ENCODE assay signal across 11 cellular contexts in the genomic region with DNA sequence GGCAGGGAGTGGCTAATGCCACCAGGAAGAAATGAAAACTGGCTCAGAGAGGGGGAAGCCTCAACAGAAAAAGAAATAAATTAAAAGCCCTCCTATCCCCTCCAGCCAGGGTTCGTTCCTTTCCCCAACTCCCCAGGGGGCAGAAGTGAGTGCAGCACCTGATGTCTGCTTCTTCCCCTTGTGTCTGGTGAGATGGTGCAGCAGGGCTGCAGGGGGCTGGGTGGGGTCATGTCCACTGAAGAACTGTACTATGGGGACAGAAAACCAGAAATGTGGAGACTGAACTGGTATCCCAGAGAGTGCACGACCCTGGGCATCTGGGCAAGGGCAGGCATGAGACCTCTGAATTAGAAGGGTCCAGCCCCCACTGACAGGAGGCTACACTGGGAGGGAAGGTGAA. TPM values are rescaled to one million over a fixed set of nuclear protein-coding genes. Genes with fewer than 3 reads are reported as not detected.
DNase-seq lines count a peak whose midpoint lies in the region; TF ChIP-seq lines count a peak whose summit lies in the region.
"Had no signal": no experiment of that assay in that cellular context is flagged by ENCODE, and none has a peak within 500 bp of the region (broad histone marks: within the 10 kb centered on the region; RNA-seq: fewer than 3 reads in every experiment).

No MANE protein-coding gene starts in this region.

- no peak overlapping the region for H2AFZ ChIP-seq in SU-DHL-6 (ENCODE audit: low read depth, low read length, severe bottlenecking)

- no peak overlapping the region for H3K9ac ChIP-seq in SU-DHL-6 (ENCODE audit: low read length)

- H3K4me3 ChIP-seq in SU-DHL-6 (ENCODE audit: insufficient read depth, low read length, poor library complexity, severe bottlenecking), result no peak overlapping the region
- no peak overlapping the region for H3K4me3 ChIP-seq in muscle layer of duodenum (ENCODE audit: low read depth in 1 of 2, low read length in 2 of 2)
- H3K4me3 ChIP-seq: MG63, testis had no signal

- no peaks in the 10 kb centered on the region for H3K9me2 ChIP-seq in SU-DHL-6 (replicated peaks; ENCODE audit: insufficient read depth, low read length)

- no peak overlapping the region for H3K4me2 ChIP-seq in SU-DHL-6 (ENCODE audit: low read depth, low read length, poor library complexity, severe bottlenecking)

- H3K27ac ChIP-seq in SU-DHL-6 (ENCODE audit: low read depth, low read length), result 0 out of 2 replicates have a peak overlapping the region, but pooled peaks have one; percentile 2
- peak overlapping the region; percentile 14 for H3K27ac ChIP-seq in muscle layer of duodenum (ENCODE audit: low read length)

- TF ChIP-seq CTCF in Calu3 (IDR thresholded peaks at IDR 0.05; ENCODE audit: unreplicated experiment) (no peak), SU-DHL-6 (IDR thresholded peaks at IDR 0.05; ENCODE audit: insufficient read depth, low read length, poor library complexity, severe bottlenecking) (no peak)

- H3K27me3 Mint-ChIP-seq in Calu3 (ENCODE audit: unreplicated experiment), result no peaks in the 10 kb centered on the region

- peaks cover 40% of the 10 kb centered on the region for H3K36me3 Mint-ChIP-seq in Calu3 (ENCODE audit: insufficient read depth, unreplicated experiment)

- H3F3A ChIP-seq in SU-DHL-6 (ENCODE audit: insufficient read depth), result no peaks in the 10 kb centered on the region

- DNase-seq in Calu3, result no peak
- no peak for DNase-seq in NCI-H510A (lab: John Stamatoyannopoulos, UW)
- DNase-seq in SIG-M5 treated with dmso at 0.1 percent for 504 hours (lab: John Stamatoyannopoulos, UW; ENCODE audit: unreplicated experiment), result no peak
- no peak for DNase-seq in NCI-H2107 (lab: John Stamatoyannopoulos, UW)
- DNase-seq: activated CD4-positive, alpha-beta T cell treated with anti-CD3 and anti-CD28 coated beads for 48 hours; MG63; Right ventricle myocardium superior; T1000 had no signal

- H3K27me3 ChIP-seq in SU-DHL-6 (ENCODE audit: low read length) (no peaks in the 10 kb centered on the region), muscle layer of duodenum (ENCODE audit: low read depth, low read length) (no peaks in the 10 kb centered on the region)
- H3K27me3 ChIP-seq: MG63, testis had no signal

- no peaks in the 10 kb centered on the region for H3K9me3 ChIP-seq in SU-DHL-6 (ENCODE audit: insufficient read depth, low read length)
- H3K9me3 ChIP-seq in muscle layer of duodenum (ENCODE audit: control insufficient read depth in 1 of 2, low read length in 2 of 2), result no peaks in the 10 kb centered on the region
- H3K9me3 ChIP-seq: MG63, testis had no signal

- no peaks in the 10 kb centered on the region; the same call in 1 of the 2 replicates for H3K79me2 ChIP-seq in SU-DHL-6 (ENCODE audit: insufficient read depth, low read length)

- BruUV-seq in Calu3 (replicated peaks; lab: Mats Ljungman, UMichigan), result TSS peak; percentile 63

- no peaks in the 10 kb centered on the region for H4K20me1 ChIP-seq in SU-DHL-6 (ENCODE audit: low read depth, low read length)

- H3K36me3 ChIP-seq in SU-DHL-6 (ENCODE audit: low read length) (no peaks in the 10 kb centered on the region), muscle layer of duodenum (ENCODE audit: control insufficient read depth in 1 of 2, insufficient read depth in 2 of 2, low read length in 2 of 2) (peaks cover 38 to 57% of the 10 kb centered on the region in 2 donors)
- H3K36me3 ChIP-seq: MG63 had no signal

- H3K4me3 Mint-ChIP-seq in Calu3 (ENCODE audit: low read depth, unreplicated experiment), result no peak overlapping the region

- peaks cover 0 to 13% of the 10 kb centered on the region in 2 donors for H3K4me1 ChIP-seq in muscle layer of duodenum (ENCODE audit: control insufficient read depth in 1 of 2, insufficient read depth in 2 of 2, low read length in 2 of 2)

- no peak overlapping the region for H3K27ac Mint-ChIP-seq in Calu3 (ENCODE audit: unreplicated experiment)

- H3K9me3 Mint-ChIP-seq in Calu3 (ENCODE audit: low read depth, unreplicated experiment), result no peaks in the 10 kb centered on the region

- H3K4me1 Mint-ChIP-seq in Calu3 (ENCODE audit: low read depth, unreplicated experiment), result peaks cover 9% of the 10 kb centered on the region

- intact Hi-C loops in Calu3 (cut with micrococcal nuclease; ENCODE audit: unreplicated experiment), result no loop called here

- CTCF ChIA-PET in Calu3 (lab: Charles Lee), result no interaction called here

RNA-seq across cellular contexts. Expression of gene EGFL8, which starts 4.0 kb away (rescaled TPM):
- 18.8 and 20.2 TPM in 2 replicates for total RNA-seq in Calu3 (2022)

RNA-seq across cellular contexts. Expression of gene AGPAT1, which starts 7.5 kb away (rescaled TPM):
- total RNA-seq in Calu3 (2022), result 138 and 139 TPM in 2 replicates

RNA-seq across cellular contexts. Expression of gene RNF5, which starts 9.9 kb away (rescaled TPM):
- total RNA-seq in Calu3 (2022), result 85.4 and 89.6 TPM in 2 replicates

RNA-seq across cellular contexts. Expression of gene PPT2, which starts 14.4 kb away (rescaled TPM):
- 29.1 and 31.0 TPM in 2 replicates for total RNA-seq in Calu3 (2022)

RNA-seq across cellular contexts. Expression of gene AGER, which starts 15.7 kb away (rescaled TPM):
- total RNA-seq in Calu3 (2022), result 14.3 and 14.4 TPM in 2 replicates
